ENCODE assay signal across 28 cellular contexts in the genomic region with DNA sequence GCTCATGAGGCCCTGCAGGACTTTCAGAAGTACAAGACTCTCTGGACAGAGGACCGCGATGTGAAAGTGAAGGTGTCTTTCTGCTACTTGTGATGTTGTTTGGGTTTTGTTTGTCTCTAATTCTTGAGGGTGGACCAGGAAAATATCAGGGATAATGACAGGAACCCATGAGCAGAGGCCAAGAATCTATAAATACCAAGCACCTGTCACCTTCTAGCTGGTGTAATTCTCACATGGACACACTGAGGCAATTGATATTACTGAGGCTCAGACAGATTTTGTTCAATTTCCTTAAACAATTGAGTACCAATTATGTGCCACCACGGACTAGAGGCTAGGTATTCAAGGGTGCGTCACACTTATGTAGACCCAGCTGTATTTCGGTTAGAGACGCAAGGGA.
"Had no signal": no experiment of that assay in that cellular context is flagged by ENCODE, and none has a peak within 500 bp of the region (broad histone marks: within the 10 kb centered on the region; RNA-seq: fewer than 3 reads in every experiment).

No MANE protein-coding gene starts in this region.

- H3K9me3 Mint-ChIP-seq: dendritic cell treated with granulocyte-macrophage colony-stimulating factor and Interleukin-4, amounts not matched to agents 40 ng/mL and 50 ng/mL, for 4 days; effector memory CD8-positive, alpha-beta T cell; endodermal cell had no signal

- H3K27ac ChIP-seq: colonic mucosa, coronary artery, dorsolateral prefrontal cortex, epithelial cell of prostate, esophagus muscularis mucosa, esophagus squamous epithelium, foreskin keratinocyte, gastroesophageal sphincter, heart left ventricle, heart right ventricle, hepatocyte had no signal

- DNase-seq: colonic mucosa; cortex of kidney; dermis blood vessel endothelial cell; dorsolateral prefrontal cortex; effector CD8-positive, alpha-beta T cell; effector memory CD4-positive, alpha-beta T cell; effector memory CD8-positive, alpha-beta T cell; endodermal cell; erythroblast; esophagus squamous epithelium; foreskin fibroblast; foreskin keratinocyte; foreskin melanocyte; glutamatergic neuron; head of caudate nucleus; heart left ventricle; heart right ventricle had no signal

- H3K4me3 ChIP-seq: colonic mucosa, coronary artery, dorsolateral prefrontal cortex, esophagus muscularis mucosa, esophagus squamous epithelium, gastroesophageal sphincter, heart left ventricle, heart right ventricle, hepatocyte had no signal

- H3K27ac Mint-ChIP-seq: dendritic cell treated with granulocyte-macrophage colony-stimulating factor and Interleukin-4, amounts not matched to agents 40 ng/mL and 50 ng/mL, for 4 days; effector memory CD8-positive, alpha-beta T cell; endodermal cell had no signal

- H3K4me3 Mint-ChIP-seq: dendritic cell treated with granulocyte-macrophage colony-stimulating factor and Interleukin-4, amounts not matched to agents 40 ng/mL and 50 ng/mL, for 4 days; effector memory CD8-positive, alpha-beta T cell; endodermal cell had no signal

- ATAC-seq: effector memory CD8-positive, alpha-beta T cell; esophagus mucosa; foreskin keratinocyte; gastroesophageal sphincter; heart left ventricle; heart right ventricle had no signal

- H3K27me3 ChIP-seq: colonic mucosa, esophagus muscularis mucosa, esophagus squamous epithelium, hepatocyte had no signal

- FAIRE-seq: colon, endometrium, endothelial cell of umbilical vein, frontal cortex had no signal

- H3K36me3 ChIP-seq: colonic mucosa, esophagus muscularis mucosa, esophagus squamous epithelium, gastroesophageal sphincter, heart left ventricle, heart right ventricle had no signal

- H3K9me3 ChIP-seq: colonic mucosa, esophagus squamous epithelium, gastroesophageal sphincter, heart left ventricle had no signal

- H3K4me1 ChIP-seq: colonic mucosa, esophagus muscularis mucosa, esophagus squamous epithelium, foreskin keratinocyte, gastroesophageal sphincter, heart left ventricle, heart right ventricle had no signal
